Comparison of ENCODE assay signal across 7 cellular contexts in genomic region chr12:2583642-2584041, GRCh38.
"Had no signal": no experiment of that assay in that cellular context is flagged by ENCODE, and none has a peak within 500 bp of the region (broad histone marks: within the 10 kb centered on the region; RNA-seq: fewer than 3 reads in every experiment).

No MANE protein-coding gene starts in this region.

- H3K9me3 ChIP-seq: tibial nerve, vagina had no signal

- H3K27ac ChIP-seq: cardiac muscle cell, epithelial cell of prostate, tibial nerve, vagina had no signal

- H3K36me3 ChIP-seq: cardiac muscle cell, tibial nerve, vagina had no signal

- DNase-seq: stimulated activated naive CD4-positive, alpha-beta T cell treated with Interleukin-2 at 50 U/mL for 16 hours had no signal

- H3K4me3 ChIP-seq: cardiac muscle cell, lung had no signal

- H3K27me3 ChIP-seq: cardiac muscle cell, vagina had no signal

- FAIRE-seq: islet of Langerhans had no signal
